In genomic region chr10:132541601-132542011, GRCh38 we compare ENCODE assay signal across 2 cellular contexts.
TF ChIP-seq lines count a peak whose summit lies in the region.

No MANE protein-coding gene starts in this region.

TF ChIP-seq in IMR-90, 13 proteins besides CTCF, POLR2A, EP300 and RAD21:
- TF ChIP-seq RFX5 (IDR thresholded peaks at IDR 0.05; ENCODE audit: low read depth, low read length) (no peak), BHLHE40 (IDR thresholded peaks at IDR 0.05; ENCODE audit: low read depth, low read length) (no peak), FOS (IDR thresholded peaks at IDR 0.05; ENCODE audit: low read depth, low read length) (no peak), CEBPB (IDR thresholded peaks at IDR 0.05; ENCODE audit: low read depth, low read length) (peak; percentile 42; the same call in 1 of the 2 replicates), ELK1 (IDR thresholded peaks at IDR 0.05; ENCODE audit: borderline replicate concordance, low read depth, low read length) (no peak)

TF ChIP-seq in K562, 482 proteins besides CTCF, POLR2A, EP300 and RAD21:
- TF ChIP-seq CREB5 (CRISPR knock-in tag; IDR thresholded peaks at IDR 0.05), result no peak
- peak; percentile 40 for TF ChIP-seq ATF3 (IDR thresholded peaks at IDR 0.05)
- TF ChIP-seq ATF3 (CRISPR knock-in tag; conservative IDR thresholded peaks at IDR 0.05), result no peak
- no peak for TF ChIP-seq TAF1 (IDR thresholded peaks at IDR 0.05; ENCODE audit: control insufficient read depth, extremely low read depth, insufficient read depth, low read length, severe bottlenecking)
- no peak for TF ChIP-seq PCBP1 (IDR thresholded peaks at IDR 0.05; ENCODE audit: low read depth, low read length, poor library complexity, severe bottlenecking)
TF ChIP-seq in K562: peak in this region for 1.
